27 cellular contexts compared by ENCODE assay signal in genomic region chr12:49251357-49251756, GRCh38. TPM values are rescaled to one million over a fixed set of nuclear protein-coding genes. Genes with fewer than 3 reads are reported as not detected.
"Had no signal": no experiment of that assay in that cellular context is flagged by ENCODE, and none has a peak within 500 bp of the region (broad histone marks: within the 10 kb centered on the region; RNA-seq: fewer than 3 reads in every experiment).

No MANE protein-coding gene starts in this region.

- H3K27ac ChIP-seq: left lung, ovary, right atrium auricular region, right lobe of liver, stomach, testis, thyroid gland, transverse colon, upper lobe of right lung had no signal

- H3K9me3 ChIP-seq: left lung, mucosa of descending colon, ovary, right atrium auricular region, right lobe of liver, stomach, testis, thyroid gland, transverse colon, upper lobe of right lung had no signal

- DNase-seq: hypothalamus; immature natural killer cell; kidney; left colon; left lung; midbrain; mucosa of descending colon; naive thymus-derived CD4-positive, alpha-beta T cell; ovary; right lobe of liver; stimulated activated CD4-positive, alpha-beta T cell treated with anti-CD3 and anti-CD28 coated beads, Interleukin-1b, Interleukin-23, amount 100 ng/mL, for 48 hours; stimulated activated CD4-positive, alpha-beta T cell treated with anti-CD3 and anti-CD28 coated beads, Interleukin-2, amount 100 ng/mL, for 48 hours; stimulated activated naive B cell treated with anti-CD40 and anti-IgM and Interleukin-4, amounts not matched to agents 10 μg/mL and 1 μg/mL and 100 μg/mL, for 72 hours; stimulated activated naive CD8-positive, alpha-beta T cell treated with anti-CD3 and anti-CD28 coated beads, Interleukin-15, Interleukin-2, amounts not matched to agents 100 U/mL and 50 U/mL, for 24 hours; stomach; testis; thyroid gland; transverse colon; upper lobe of right lung had no signal

- H3K4me2 ChIP-seq: smooth muscle cell had no signal

- H3K27me3 ChIP-seq: left lung, ovary, right atrium auricular region, right lobe of liver, stomach, testis, thyroid gland, transverse colon, upper lobe of right lung had no signal

- H3K36me3 ChIP-seq: left lung, ovary, right atrium auricular region, right lobe of liver, stomach, thyroid gland, transverse colon, upper lobe of right lung had no signal

- H3K4me3 ChIP-seq: left lung, lung, mucosa of descending colon, ovary, right atrium auricular region, right lobe of liver, smooth muscle cell, stomach, testis, thyroid gland, transverse colon, upper lobe of right lung had no signal

- H3K4me1 ChIP-seq: left lung, right atrium auricular region, right lobe of liver, stomach, thyroid gland, transverse colon, upper lobe of right lung had no signal

- ATAC-seq: left colon; left lung; mucosa of descending colon; naive thymus-derived CD4-positive, alpha-beta T cell; natural killer cell treated with Interleukin-12 subunit alpha and Interleukin-12 subunit beta and Interleukin-15 and Interleukin-18, amount 100 ng/mL, for 72 hours; right lobe of liver; stimulated activated naive B cell treated with anti-CD40 and anti-IgM and Interleukin-4, amounts not matched to agents 10 μg/mL and 1 μg/mL and 100 μg/mL, for 72 hours; stimulated activated naive CD8-positive, alpha-beta T cell treated with anti-CD3 and anti-CD28 coated beads, Interleukin-15, Interleukin-2, amounts not matched to agents 100 U/mL and 50 U/mL, for 24 hours; upper lobe of right lung had no signal

RNA-seq across cellular contexts. Expression of gene PRPH, which starts 43.6 kb away (rescaled TPM):
- total RNA-seq: liver; myocyte; naive thymus-derived CD4-positive, alpha-beta T cell; natural killer cell treated with Interleukin-12 subunit alpha and Interleukin-12 subunit beta and Interleukin-15 and Interleukin-18, amount 100 ng/mL, for 72 hours; renal cortical epithelial cell; right lobe of liver; smooth muscle cell; upper lobe of right lung had no signal
- polyA plus RNA-seq: immature natural killer cell; naive thymus-derived CD4-positive, alpha-beta T cell; neural cell; smooth muscle cell had no signal
